Comparison of ENCODE assay signal across 8 cellular contexts in the genomic region with DNA sequence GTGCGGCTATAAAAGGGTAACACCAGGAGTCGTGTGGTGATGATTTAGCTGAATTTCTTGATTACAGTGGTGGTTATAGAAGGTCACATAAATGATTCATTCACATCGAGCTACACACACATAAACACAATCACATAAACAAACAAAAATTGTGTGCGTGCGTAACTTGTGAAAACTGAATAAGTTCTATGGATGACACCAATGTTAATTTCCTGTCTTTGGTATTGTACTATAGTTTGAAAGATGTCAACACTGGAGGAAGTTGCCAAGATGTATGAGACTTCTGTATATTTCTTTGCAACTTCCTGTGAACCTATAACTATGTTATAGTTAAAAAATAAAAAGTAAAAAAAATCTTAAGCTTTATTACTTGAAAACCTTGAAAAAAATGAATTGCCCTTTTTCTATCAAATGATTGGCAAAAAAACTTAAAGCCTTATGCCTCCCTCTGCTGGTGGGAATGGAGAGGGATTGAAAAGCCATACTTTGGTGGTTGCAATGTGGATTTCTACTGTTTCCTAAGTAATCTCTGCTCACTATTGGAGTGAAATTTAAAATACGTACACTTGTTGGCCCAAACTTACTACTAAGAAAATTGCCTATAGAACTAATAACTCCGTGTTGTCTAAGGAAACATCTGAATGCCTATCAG.
A peak's percentile ranks its signal among the peaks of the same experiment; 100 is the strongest.
DNase-seq lines count a peak whose midpoint lies in the region; ATAC-seq and TF ChIP-seq lines count a peak whose summit lies in the region.

No MANE protein-coding gene starts in this region.

- H3K27me3 Mint-ChIP-seq in endothelial cell (ENCODE audit: unreplicated experiment) = no peaks in the 10 kb centered on the region

- TF ChIP-seq CTCF in endothelial cell (IDR thresholded peaks at IDR 0.05; ENCODE audit: unreplicated experiment) = peak; percentile 51
- peak; percentile 78 for TF ChIP-seq CTCF in retinal pigment epithelial cell (conservative IDR thresholded peaks at IDR 0.05; ENCODE audit: low read depth, low read length)

- peak; percentile 10 for DNase-seq in SIG-M5 treated with dmso at 0.1 percent for 504 hours (lab: John Stamatoyannopoulos, UW; ENCODE audit: unreplicated experiment)
- DNase-seq in SIG-M5 (lab: John Stamatoyannopoulos, UW) = no peak
- peak; percentile 24 for DNase-seq in MV-4-11 (lab: John Stamatoyannopoulos, UW)
- DNase-seq in endothelial cell (ENCODE audit: low spot score) = no peak
- no peak for DNase-seq in retinal pigment epithelial cell (ENCODE audit: low read depth)
- no peak for DNase-seq in midbrain (lab: John Stamatoyannopoulos, UW)
- DNase-seq in superior temporal gyrus (ENCODE audit: extremely low spot score) = no peak

- H3K36me3 Mint-ChIP-seq in endothelial cell (ENCODE audit: low read depth, unreplicated experiment) = no peaks in the 10 kb centered on the region

- H3K4me3 Mint-ChIP-seq in endothelial cell (ENCODE audit: unreplicated experiment) = no peak overlapping the region

- no peak overlapping the region for H3K27ac Mint-ChIP-seq in endothelial cell (ENCODE audit: unreplicated experiment)

- no peak for ATAC-seq in HG03378 (IDR thresholded peaks at IDR 0.05; ENCODE audit: unreplicated experiment)

- no peak overlapping the region for H3K4me3 ChIP-seq in retinal pigment epithelial cell (ENCODE audit: low read length)

- no peaks in the 10 kb centered on the region for H3K9me3 Mint-ChIP-seq in endothelial cell (ENCODE audit: unreplicated experiment)

- no peaks in the 10 kb centered on the region for H3K4me1 Mint-ChIP-seq in endothelial cell (ENCODE audit: unreplicated experiment)

Comparison
In these comparisons a context has a peak if more than half of its experiments do, and no peak if none do; other contexts are left out.
1. DNase-seq: peak in SIG-M5 treated with dmso at 0.1 percent for 504 hours (single experiment) and MV-4-11 (single experiment); none in SIG-M5 (single experiment), endothelial cell (single experiment), retinal pigment epithelial cell (single experiment), midbrain (single experiment) and superior temporal gyrus (single experiment).